In the genomic region with DNA sequence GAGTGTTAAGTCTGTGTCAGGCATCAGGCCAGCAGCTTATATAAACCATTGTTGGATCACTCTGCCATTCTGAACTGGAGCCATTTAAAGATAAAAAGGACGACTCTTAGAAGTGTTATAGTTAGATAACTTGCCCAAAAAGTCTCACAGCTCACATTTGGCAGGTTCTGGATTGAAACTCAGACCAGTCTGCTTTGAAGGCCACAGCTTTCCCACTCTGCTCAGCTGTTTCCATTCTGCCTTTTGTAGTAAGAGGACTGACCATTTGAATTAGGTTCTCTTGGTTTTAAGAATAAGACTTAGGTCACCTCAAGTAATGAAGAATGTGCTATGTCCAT, we compare ENCODE assay signal across 1 cellular context.
TF ChIP-seq lines count a peak whose summit lies in the region.

No MANE protein-coding gene starts in this region.

TF ChIP-seq in GM12878, 131 proteins besides CTCF, POLR2A, EP300 and RAD21 (continued from another document):
- TF ChIP-seq, protein P1, sequence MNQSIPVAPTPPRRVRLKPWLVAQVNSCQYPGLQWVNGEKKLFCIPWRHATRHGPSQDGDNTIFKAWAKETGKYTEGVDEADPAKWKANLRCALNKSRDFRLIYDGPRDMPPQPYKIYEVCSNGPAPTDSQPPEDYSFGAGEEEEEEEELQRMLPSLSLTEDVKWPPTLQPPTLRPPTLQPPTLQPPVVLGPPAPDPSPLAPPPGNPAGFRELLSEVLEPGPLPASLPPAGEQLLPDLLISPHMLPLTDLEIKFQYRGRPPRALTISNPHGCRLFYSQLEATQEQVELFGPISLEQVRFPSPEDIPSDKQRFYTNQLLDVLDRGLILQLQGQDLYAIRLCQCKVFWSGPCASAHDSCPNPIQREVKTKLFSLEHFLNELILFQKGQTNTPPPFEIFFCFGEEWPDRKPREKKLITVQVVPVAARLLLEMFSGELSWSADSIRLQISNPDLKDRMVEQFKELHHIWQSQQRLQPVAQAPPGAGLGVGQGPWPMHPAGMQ (IDR thresholded peaks at IDR 0.05; ENCODE audit: borderline replicate concordance), result no peak
- TF ChIP-seq NFIC (IDR thresholded peaks at IDR 0.05; ENCODE audit: low read depth, low read length) (no peak), RFX5 (IDR thresholded peaks at IDR 0.05; ENCODE audit: low read depth, low read length) (no peak), ESRRA (IDR thresholded peaks at IDR 0.05; ENCODE audit: low read length) (no peak), IRF4 (IDR thresholded peaks at IDR 0.05; ENCODE audit: low read depth, low read length) (no peak), ZNF274 (IDR thresholded peaks at IDR 0.05; ENCODE audit: insufficient read depth, insufficient read length) (no peak), BACH1 (IDR thresholded peaks at IDR 0.05; ENCODE audit: borderline replicate concordance) (no peak), POU2F2 (IDR thresholded peaks at IDR 0.05; ENCODE audit: borderline replicate concordance, low read depth, low read length) (no peak)
- TF ChIP-seq, protein P2, sequence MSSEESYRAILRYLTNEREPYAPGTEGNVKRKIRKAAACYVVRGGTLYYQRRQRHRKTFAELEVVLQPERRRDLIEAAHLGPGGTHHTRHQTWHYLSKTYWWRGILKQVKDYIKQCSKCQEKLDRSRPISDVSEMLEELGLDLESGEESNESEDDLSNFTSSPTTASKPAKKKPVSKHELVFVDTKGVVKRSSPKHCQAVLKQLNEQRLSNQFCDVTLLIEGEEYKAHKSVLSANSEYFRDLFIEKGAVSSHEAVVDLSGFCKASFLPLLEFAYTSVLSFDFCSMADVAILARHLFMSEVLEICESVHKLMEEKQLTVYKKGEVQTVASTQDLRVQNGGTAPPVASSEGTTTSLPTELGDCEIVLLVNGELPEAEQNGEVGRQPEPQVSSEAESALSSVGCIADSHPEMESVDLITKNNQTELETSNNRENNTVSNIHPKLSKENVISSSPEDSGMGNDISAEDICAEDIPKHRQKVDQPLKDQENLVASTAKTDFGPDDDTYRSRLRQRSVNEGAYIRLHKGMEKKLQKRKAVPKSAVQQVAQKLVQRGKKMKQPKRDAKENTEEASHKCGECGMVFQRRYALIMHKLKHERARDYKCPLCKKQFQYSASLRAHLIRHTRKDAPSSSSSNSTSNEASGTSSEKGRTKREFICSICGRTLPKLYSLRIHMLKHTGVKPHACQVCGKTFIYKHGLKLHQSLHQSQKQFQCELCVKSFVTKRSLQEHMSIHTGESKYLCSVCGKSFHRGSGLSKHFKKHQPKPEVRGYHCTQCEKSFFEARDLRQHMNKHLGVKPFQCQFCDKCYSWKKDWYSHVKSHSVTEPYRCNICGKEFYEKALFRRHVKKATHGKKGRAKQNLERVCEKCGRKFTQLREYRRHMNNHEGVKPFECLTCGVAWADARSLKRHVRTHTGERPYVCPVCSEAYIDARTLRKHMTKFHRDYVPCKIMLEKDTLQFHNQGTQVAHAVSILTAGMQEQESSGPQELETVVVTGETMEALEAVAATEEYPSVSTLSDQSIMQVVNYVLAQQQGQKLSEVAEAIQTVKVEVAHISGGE (CRISPR knock-in tag; IDR thresholded peaks at IDR 0.05), result no peak
- TF ChIP-seq, protein P3, sequence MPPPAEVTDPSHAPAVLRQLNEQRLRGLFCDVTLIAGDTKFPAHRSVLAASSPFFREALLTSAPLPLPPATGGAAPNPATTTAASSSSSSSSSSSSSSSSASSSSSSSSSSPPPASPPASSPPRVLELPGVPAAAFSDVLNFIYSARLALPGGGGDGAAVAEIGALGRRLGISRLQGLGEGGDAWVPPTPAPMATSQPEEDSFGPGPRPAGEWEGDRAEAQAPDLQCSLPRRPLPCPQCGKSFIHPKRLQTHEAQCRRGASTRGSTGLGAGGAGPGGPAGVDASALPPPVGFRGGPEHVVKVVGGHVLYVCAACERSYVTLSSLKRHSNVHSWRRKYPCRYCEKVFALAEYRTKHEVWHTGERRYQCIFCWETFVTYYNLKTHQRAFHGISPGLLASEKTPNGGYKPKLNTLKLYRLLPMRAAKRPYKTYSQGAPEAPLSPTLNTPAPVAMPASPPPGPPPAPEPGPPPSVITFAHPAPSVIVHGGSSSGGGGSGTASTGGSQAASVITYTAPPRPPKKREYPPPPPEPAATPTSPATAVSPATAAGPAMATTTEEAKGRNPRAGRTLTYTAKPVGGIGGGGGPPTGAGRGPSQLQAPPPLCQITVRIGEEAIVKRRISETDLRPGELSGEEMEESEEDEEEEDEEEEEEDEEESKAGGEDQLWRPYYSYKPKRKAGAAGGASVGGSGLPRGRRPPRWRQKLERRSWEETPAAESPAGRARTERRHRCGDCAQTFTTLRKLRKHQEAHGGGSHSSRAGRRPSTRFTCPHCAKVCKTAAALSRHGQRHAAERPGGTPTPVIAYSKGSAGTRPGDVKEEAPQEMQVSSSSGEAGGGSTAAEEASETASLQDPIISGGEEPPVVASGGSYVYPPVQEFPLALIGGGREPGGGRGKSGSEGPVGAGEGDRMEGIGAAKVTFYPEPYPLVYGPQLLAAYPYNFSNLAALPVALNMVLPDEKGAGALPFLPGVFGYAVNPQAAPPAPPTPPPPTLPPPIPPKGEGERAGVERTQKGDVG (CRISPR knock-in tag; IDR thresholded peaks at IDR 0.05), result no peak
- TF ChIP-seq, protein P4, sequence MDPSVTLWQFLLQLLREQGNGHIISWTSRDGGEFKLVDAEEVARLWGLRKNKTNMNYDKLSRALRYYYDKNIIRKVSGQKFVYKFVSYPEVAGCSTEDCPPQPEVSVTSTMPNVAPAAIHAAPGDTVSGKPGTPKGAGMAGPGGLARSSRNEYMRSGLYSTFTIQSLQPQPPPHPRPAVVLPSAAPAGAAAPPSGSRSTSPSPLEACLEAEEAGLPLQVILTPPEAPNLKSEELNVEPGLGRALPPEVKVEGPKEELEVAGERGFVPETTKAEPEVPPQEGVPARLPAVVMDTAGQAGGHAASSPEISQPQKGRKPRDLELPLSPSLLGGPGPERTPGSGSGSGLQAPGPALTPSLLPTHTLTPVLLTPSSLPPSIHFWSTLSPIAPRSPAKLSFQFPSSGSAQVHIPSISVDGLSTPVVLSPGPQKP (IDR thresholded peaks at IDR 0.05; ENCODE audit: low read depth, low read length), result no peak
- TF ChIP-seq, protein P5, sequence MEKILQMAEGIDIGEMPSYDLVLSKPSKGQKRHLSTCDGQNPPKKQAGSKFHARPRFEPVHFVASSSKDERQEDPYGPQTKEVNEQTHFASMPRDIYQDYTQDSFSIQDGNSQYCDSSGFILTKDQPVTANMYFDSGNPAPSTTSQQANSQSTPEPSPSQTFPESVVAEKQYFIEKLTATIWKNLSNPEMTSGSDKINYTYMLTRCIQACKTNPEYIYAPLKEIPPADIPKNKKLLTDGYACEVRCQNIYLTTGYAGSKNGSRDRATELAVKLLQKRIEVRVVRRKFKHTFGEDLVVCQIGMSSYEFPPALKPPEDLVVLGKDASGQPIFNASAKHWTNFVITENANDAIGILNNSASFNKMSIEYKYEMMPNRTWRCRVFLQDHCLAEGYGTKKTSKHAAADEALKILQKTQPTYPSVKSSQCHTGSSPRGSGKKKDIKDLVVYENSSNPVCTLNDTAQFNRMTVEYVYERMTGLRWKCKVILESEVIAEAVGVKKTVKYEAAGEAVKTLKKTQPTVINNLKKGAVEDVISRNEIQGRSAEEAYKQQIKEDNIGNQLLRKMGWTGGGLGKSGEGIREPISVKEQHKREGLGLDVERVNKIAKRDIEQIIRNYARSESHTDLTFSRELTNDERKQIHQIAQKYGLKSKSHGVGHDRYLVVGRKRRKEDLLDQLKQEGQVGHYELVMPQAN (conservative IDR thresholded peaks at IDR 0.05), result no peak
- TF ChIP-seq, protein P6, sequence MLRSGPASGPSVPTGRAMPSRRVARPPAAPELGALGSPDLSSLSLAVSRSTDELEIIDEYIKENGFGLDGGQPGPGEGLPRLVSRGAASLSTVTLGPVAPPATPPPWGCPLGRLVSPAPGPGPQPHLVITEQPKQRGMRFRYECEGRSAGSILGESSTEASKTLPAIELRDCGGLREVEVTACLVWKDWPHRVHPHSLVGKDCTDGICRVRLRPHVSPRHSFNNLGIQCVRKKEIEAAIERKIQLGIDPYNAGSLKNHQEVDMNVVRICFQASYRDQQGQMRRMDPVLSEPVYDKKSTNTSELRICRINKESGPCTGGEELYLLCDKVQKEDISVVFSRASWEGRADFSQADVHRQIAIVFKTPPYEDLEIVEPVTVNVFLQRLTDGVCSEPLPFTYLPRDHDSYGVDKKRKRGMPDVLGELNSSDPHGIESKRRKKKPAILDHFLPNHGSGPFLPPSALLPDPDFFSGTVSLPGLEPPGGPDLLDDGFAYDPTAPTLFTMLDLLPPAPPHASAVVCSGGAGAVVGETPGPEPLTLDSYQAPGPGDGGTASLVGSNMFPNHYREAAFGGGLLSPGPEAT (IDR thresholded peaks at IDR 0.05; ENCODE audit: low read depth), result no peak
